ENCODE assay signal across 18 cellular contexts in genomic region chr20:50737352-50737751, GRCh38. TPM values are rescaled to one million over a fixed set of nuclear protein-coding genes. Genes with fewer than 3 reads are reported as not detected.
DNase-seq lines count a peak whose midpoint lies in the region; ATAC-seq and TF ChIP-seq lines count a peak whose summit lies in the region.
"Had no signal": no experiment of that assay in that cellular context is flagged by ENCODE, and none has a peak within 500 bp of the region (broad histone marks: within the 10 kb centered on the region; RNA-seq: fewer than 3 reads in every experiment).

No MANE protein-coding gene starts in this region.

- H3F3A ChIP-seq in GM23338 (replicated peaks; ENCODE audit: low read depth) (no peaks in the 10 kb centered on the region), PC-9 (ENCODE audit: insufficient read depth, low read depth) (peaks cover 76% of the 10 kb centered on the region)

- H3K27me3 Mint-ChIP-seq in GM23338 (ENCODE audit: insufficient read depth, low read depth, poor library complexity) (peaks cover 10% of the 10 kb centered on the region), progenitor cell of endocrine pancreas (no peaks in the 10 kb centered on the region), HFFc6 (ENCODE audit: insufficient read depth) (no peaks in the 10 kb centered on the region; the same call in 1 of the 2 replicates), glutamatergic neuron (ENCODE audit: unreplicated experiment) (peaks cover under 1% of the 10 kb centered on the region)
- H3K27me3 Mint-ChIP-seq: activated CD4-positive, alpha-beta T cell treated with anti-CD3 and anti-CD28 coated beads for 36 hours; stimulated activated naive CD8-positive, alpha-beta T cell treated with anti-CD3 and anti-CD28 coated beads, Interleukin-15, amount 100 ng/mL, for 72 hours had no signal

- H3K4me3 Mint-ChIP-seq in GM23338, result no peak overlapping the region
- no peak overlapping the region for H3K4me3 Mint-ChIP-seq in progenitor cell of endocrine pancreas (ENCODE audit: low read depth)
- H3K4me3 Mint-ChIP-seq in HFFc6, result no peak overlapping the region
- H3K4me3 Mint-ChIP-seq in glutamatergic neuron (ENCODE audit: unreplicated experiment), result no peak overlapping the region
- H3K4me3 Mint-ChIP-seq: activated CD4-positive, alpha-beta T cell treated with anti-CD3 and anti-CD28 coated beads for 36 hours; stimulated activated naive CD8-positive, alpha-beta T cell treated with anti-CD3 and anti-CD28 coated beads, Interleukin-15, amount 100 ng/mL, for 72 hours had no signal

- H3K9me2 ChIP-seq in GM23338 (ENCODE audit: insufficient read depth) (no peaks in the 10 kb centered on the region), PC-9 (ENCODE audit: insufficient read depth) (no peaks in the 10 kb centered on the region)

- BruUV-seq in PC-9 (replicated peaks; lab: Mats Ljungman, UMichigan), result no TSS peak

- H3K4me1 ChIP-seq in GM23338 (ENCODE audit: insufficient read depth) (peaks cover 30% of the 10 kb centered on the region), PC-9 (replicated peaks; ENCODE audit: insufficient read depth) (peaks cover 92% of the 10 kb centered on the region), iPS-18a (ENCODE audit: control insufficient read depth, low read depth, low read length) (peaks cover 21% of the 10 kb centered on the region)

- H3K27me3 ChIP-seq in GM23338 (ENCODE audit: insufficient read depth) (no peaks in the 10 kb centered on the region), PC-9 (ENCODE audit: insufficient read depth, low read depth) (no peaks in the 10 kb centered on the region), iPS-18a (ENCODE audit: control insufficient read depth, insufficient read depth, low read length) (no peaks in the 10 kb centered on the region)
- H3K27me3 ChIP-seq: vagina had no signal

- no peak for TF ChIP-seq CTCF in GM23338 (conservative IDR thresholded peaks at IDR 0.05; ENCODE audit: low read depth in 2 of 2)
- TF ChIP-seq CTCF in PC-9 (conservative IDR thresholded peaks at IDR 0.05), result no peak
- no peak for TF ChIP-seq CTCF in progenitor cell of endocrine pancreas (IDR thresholded peaks at IDR 0.05; ENCODE audit: unreplicated experiment)
- no peak for TF ChIP-seq CTCF in HFFc6 (IDR thresholded peaks at IDR 0.05)
- TF ChIP-seq CTCF in glutamatergic neuron (IDR thresholded peaks at IDR 0.05; ENCODE audit: partially characterized antibody, unreplicated experiment), result no peak

- H3K9ac ChIP-seq in iPS-18a (ENCODE audit: low read length), result no peak overlapping the region

- H3K36me3 ChIP-seq in GM23338 (ENCODE audit: insufficient read depth), result peaks cover 3% of the 10 kb centered on the region
- peaks cover 63% of the 10 kb centered on the region for H3K36me3 ChIP-seq in PC-9 (ENCODE audit: low read depth)
- H3K36me3 ChIP-seq in iPS-18a (ENCODE audit: control insufficient read depth, low read depth, low read length), result peaks cover 10% of the 10 kb centered on the region
- H3K36me3 ChIP-seq: heart right ventricle, vagina had no signal

- POLR2A ChIA-PET in PC-9 (lab: Charles Lee; ENCODE audit: unreplicated experiment), result interaction anchor here (0.6 kb wide), 2 partner anchors 53 to 549 kb away, joined by 4 to 6 read pairs; no protein-coding TSS in a partner anchor

- DNase-seq in GM23338 (ENCODE audit: low spot score) (peak; percentile 83), PC-9 (no peak), progenitor cell of endocrine pancreas (ENCODE audit: low spot score, unreplicated experiment) (no peak), HFFc6 (no peak), glutamatergic neuron (no peak)
- DNase-seq in activated CD4-positive, alpha-beta T cell treated with anti-CD3 and anti-CD28 coated beads for 4 hours, result no peak
- DNase-seq: activated CD4-positive, alpha-beta T cell treated with anti-CD3 and anti-CD28 coated beads for 36 hours; activated effector memory CD4-positive, alpha-beta T cell treated with Interleukin-2 at 50 U/mL for 16 hours; caudate nucleus; EL; heart right ventricle; NCI-H1694 treated with DMSO at 0.1 percent for 48 hours; nucleus accumbens; stimulated activated CD4-positive, alpha-beta T cell treated with anti-CD3 and anti-CD28 coated beads, Interleukin-2, amount 100 ng/mL, for 24 hours; stimulated activated naive CD8-positive, alpha-beta T cell treated with anti-CD3 and anti-CD28 coated beads, Interleukin-15, amount 100 ng/mL, for 72 hours had no signal

- CTCF ChIA-PET in PC-9 (lab: Charles Lee), result no interaction called here

- H2AFZ ChIP-seq in GM23338 (no peak overlapping the region), PC-9 (no peak overlapping the region)

- H3K27ac Mint-ChIP-seq in GM23338, result peak overlapping the region; percentile 95
- H3K27ac Mint-ChIP-seq in progenitor cell of endocrine pancreas, result peak overlapping the region; percentile 42
- no peak overlapping the region for H3K27ac Mint-ChIP-seq in HFFc6
- no peak overlapping the region for H3K27ac Mint-ChIP-seq in glutamatergic neuron (ENCODE audit: unreplicated experiment)
- H3K27ac Mint-ChIP-seq: activated CD4-positive, alpha-beta T cell treated with anti-CD3 and anti-CD28 coated beads for 36 hours; stimulated activated naive CD8-positive, alpha-beta T cell treated with anti-CD3 and anti-CD28 coated beads, Interleukin-15, amount 100 ng/mL, for 72 hours had no signal

- H3K36me3 Mint-ChIP-seq in GM23338 (ENCODE audit: low read depth), result peaks cover 23% of the 10 kb centered on the region
- peaks cover 21% of the 10 kb centered on the region for H3K36me3 Mint-ChIP-seq in progenitor cell of endocrine pancreas (ENCODE audit: insufficient read depth)
- no peaks in the 10 kb centered on the region for H3K36me3 Mint-ChIP-seq in HFFc6 (ENCODE audit: low read depth)
- no peaks in the 10 kb centered on the region for H3K36me3 Mint-ChIP-seq in glutamatergic neuron (ENCODE audit: unreplicated experiment)

- H3K4me3 ChIP-seq in GM23338, result no peak overlapping the region
- no peak overlapping the region for H3K4me3 ChIP-seq in PC-9
- H3K4me3 ChIP-seq in iPS-18a (ENCODE audit: low read length), result no peak overlapping the region
- H3K4me3 ChIP-seq: heart right ventricle, vagina had no signal

- H4K20me1 ChIP-seq in GM23338 (replicated peaks; ENCODE audit: insufficient read depth) (peaks cover 10% of the 10 kb centered on the region), PC-9 (ENCODE audit: insufficient read depth) (peaks cover 49% of the 10 kb centered on the region)

- H3K9me3 ChIP-seq in PC-9 (ENCODE audit: insufficient read depth, low read depth) (no peaks in the 10 kb centered on the region), iPS-18a (ENCODE audit: control insufficient read depth, low read depth, low read length) (no peaks in the 10 kb centered on the region)
- H3K9me3 ChIP-seq: heart right ventricle, vagina had no signal

- no peak overlapping the region for H3K4me2 ChIP-seq in GM23338
- H3K4me2 ChIP-seq in PC-9, result peak overlapping the region; percentile 89

- peak overlapping the region; percentile 30 for H3K27ac ChIP-seq in GM23338 (ENCODE audit: low read depth)
- peak overlapping the region; percentile 89; the same call in 1 of the 2 replicates for H3K27ac ChIP-seq in PC-9
- H3K27ac ChIP-seq in iPS-18a (ENCODE audit: low read length), result peak overlapping the region; percentile 52
- H3K27ac ChIP-seq: heart right ventricle, vagina had no signal

- peaks cover 95% of the 10 kb centered on the region for H3K79me2 ChIP-seq in GM23338 (replicated peaks; ENCODE audit: insufficient read depth)
- peaks cover 100% of the 10 kb centered on the region for H3K79me2 ChIP-seq in PC-9 (ENCODE audit: low read depth)

- H3K4me1 Mint-ChIP-seq in GM23338 (peaks cover 42% of the 10 kb centered on the region), progenitor cell of endocrine pancreas (ENCODE audit: low read depth) (peaks cover 59% of the 10 kb centered on the region), HFFc6 (ENCODE audit: low read depth) (peaks cover 25% of the 10 kb centered on the region), glutamatergic neuron (ENCODE audit: low read depth, unreplicated experiment) (peaks cover 4% of the 10 kb centered on the region)

- intact Hi-C loops in PC-9 (cut with micrococcal nuclease; ENCODE audit: unreplicated experiment), result no loop called here

- H3K9me3 Mint-ChIP-seq in GM23338, result no peaks in the 10 kb centered on the region
- H3K9me3 Mint-ChIP-seq in progenitor cell of endocrine pancreas (ENCODE audit: low read depth), result no peaks in the 10 kb centered on the region
- no peaks in the 10 kb centered on the region for H3K9me3 Mint-ChIP-seq in HFFc6
- H3K9me3 Mint-ChIP-seq in glutamatergic neuron (ENCODE audit: unreplicated experiment), result peaks cover 2% of the 10 kb centered on the region
- H3K9me3 Mint-ChIP-seq: stimulated activated naive CD8-positive, alpha-beta T cell treated with anti-CD3 and anti-CD28 coated beads, Interleukin-15, amount 100 ng/mL, for 72 hours had no signal

- peak; percentile 96 for ATAC-seq in GM23338
- ATAC-seq in GM18511 (IDR thresholded peaks at IDR 0.05; ENCODE audit: unreplicated experiment), result no peak
- ATAC-seq: activated CD4-positive, alpha-beta T cell treated with anti-CD3 and anti-CD28 coated beads for 36 hours; stimulated activated naive CD8-positive, alpha-beta T cell treated with anti-CD3 and anti-CD28 coated beads, Interleukin-15, amount 100 ng/mL, for 72 hours had no signal

TF ChIP-seq in GM23338, 12 proteins besides CTCF, POLR2A, EP300 and RAD21 (continues in another document):
- TF ChIP-seq NANOG (IDR thresholded peaks at IDR 0.05; ENCODE audit: borderline replicate concordance) (no peak), JUNB (IDR thresholded peaks at IDR 0.05; ENCODE audit: unreplicated experiment) (no peak)

RNA-seq across cellular contexts. Expression of gene PARD6B, which starts 6.0 kb away (rescaled TPM):
- 29.2 and 39.7 TPM in 2 replicates for total RNA-seq in GM23338 (2014; rRNA removed; shearing (Covaris generic))
- polyA plus RNA-seq in GM23338 (2016; fragmentation: Nextera tagmentation; extraction: Ambion mirVana), result 20.0 and 23.5 TPM in 2 replicates
- total RNA-seq in PC-9 (2021) (52.2 and 80.3 TPM in 2 replicates), progenitor cell of endocrine pancreas (29.7 and 32.9 TPM in 2 replicates), glutamatergic neuron (ENCODE audit: unreplicated experiment) (4.0 TPM)
- total RNA-seq in HFFc6 (2021; fragmentation: NEBNext Ultra II Directional; extraction: Animal tissue kit (Norgen Biotek cat#: 25700)), result under 1 TPM; 0.24 to 0.68 (median 0.51) TPM

RNA-seq across cellular contexts. Expression of gene RIPOR3, which starts 46.0 kb away (rescaled TPM):
- total RNA-seq in GM23338 (2014; rRNA removed; shearing (Covaris generic)), result 6.0 and 6.3 TPM in 2 replicates
- 3.9 and 4.9 TPM in 2 replicates for polyA plus RNA-seq in GM23338 (2016; fragmentation: Nextera tagmentation; extraction: Ambion mirVana)
- total RNA-seq in PC-9 (2021) (4.1 and 6.3 TPM in 2 replicates), progenitor cell of endocrine pancreas (0.29 and 0.31 TPM in 2 replicates), glutamatergic neuron (ENCODE audit: unreplicated experiment) (not detected)
- under 1 TPM; 0.07 to 0.25 (median 0.11) TPM for total RNA-seq in HFFc6 (2021; fragmentation: NEBNext Ultra II Directional; extraction: Animal tissue kit (Norgen Biotek cat#: 25700))
- total RNA-seq: activated CD4-positive, alpha-beta T cell treated with anti-CD3 and anti-CD28 coated beads for 36 hours had no signal

RNA-seq across cellular contexts. Expression of gene BCAS4, which starts 57.5 kb away (rescaled TPM):
- total RNA-seq in GM23338 (2014; rRNA removed; shearing (Covaris generic)), result 6.3 and 22.2 TPM in 2 replicates
- polyA plus RNA-seq in GM23338 (2016; fragmentation: Nextera tagmentation; extraction: Ambion mirVana), result 22.0 and 24.8 TPM in 2 replicates
- total RNA-seq in PC-9 (2021), result 7.6 and 12.4 TPM in 2 replicates
- total RNA-seq in progenitor cell of endocrine pancreas, result 8.5 and 8.9 TPM in 2 replicates
- total RNA-seq in HFFc6 (2021; fragmentation: NEBNext Ultra II Directional; extraction: Animal tissue kit (Norgen Biotek cat#: 25700)), result 10 to 100 TPM; 19.8 to 23.5 (median 21.7) TPM
- total RNA-seq in glutamatergic neuron (ENCODE audit: unreplicated experiment), result 5.5 TPM

Comparison
In these comparisons a context has a peak if more than half of its experiments do, and no peak if none do; other contexts are left out.
1. H3K27ac ChIP-seq: peak in every context shown above with its lines; median percentile 89 in PC-9; 52 in iPS-18a; 30 in GM23338.
2. H3K27ac Mint-ChIP-seq: peak in GM23338 (single experiment) and progenitor cell of endocrine pancreas (single experiment); none in HFFc6 (single experiment) and glutamatergic neuron (single experiment).